30 cellular contexts compared by ENCODE assay signal in genomic region chr4:163515198-163515597, GRCh38. TPM values are rescaled to one million over a fixed set of nuclear protein-coding genes. Genes with fewer than 3 reads are reported as not detected.
"Had no signal": no experiment of that assay in that cellular context is flagged by ENCODE, and none has a peak within 500 bp of the region (broad histone marks: within the 10 kb centered on the region; RNA-seq: fewer than 3 reads in every experiment).

No MANE protein-coding gene starts in this region.

- H3K9me3 Mint-ChIP-seq: activated CD4-positive, alpha-beta memory T cell treated with anti-CD3 and anti-CD28 coated beads, Interleukin-2, amount 10 ng/mL, durations not matched to agents 7 days and 5 days; activated naive CD4-positive, alpha-beta T cell treated with anti-CD3 and anti-CD28 coated beads for 36 hours; activated naive CD4-positive, alpha-beta T cell treated with anti-CD3 and anti-CD28 coated beads, Interleukin-2, amount 50 U/mL, for 72 hours; activated T-cell treated with anti-CD3 and anti-CD28 coated beads, Interleukin-2, amount 50 U/mL, for 24 hours; T-cell had no signal

- H3K4me1 Mint-ChIP-seq: activated CD4-positive, alpha-beta memory T cell treated with anti-CD3 and anti-CD28 coated beads, Interleukin-2, amount 10 ng/mL, durations not matched to agents 7 days and 5 days had no signal

- DNase-seq: activated CD4-positive, alpha-beta memory T cell treated with anti-CD3 and anti-CD28 coated beads, Interleukin-2, amount 10 ng/mL, durations not matched to agents 7 days and 5 days; activated CD4-positive, alpha-beta T cell treated with anti-CD3 and anti-CD28 coated beads for 1 hour; activated CD4-positive, alpha-beta T cell treated with anti-CD3 and anti-CD28 coated beads for 48 hours; activated CD4-positive, CD25-positive, alpha-beta regulatory T cell; activated gamma-delta T cell treated with Interleukin-2 at 50 U/mL for 16 hours; activated naive CD4-positive, alpha-beta T cell treated with anti-CD3 and anti-CD28 coated beads for 36 hours; activated T-cell treated with anti-CD3 and anti-CD28 coated beads, Interleukin-2, amount 50 U/mL, for 24 hours; Kasumi-1; KG1; MG63; MV-4-11; NCI-H1092; NCI-H1436 treated with DMSO at 0.1 percent for 48 hours; NCI-H1694 treated with DMSO at 0.1 percent for 48 hours; NCI-H2029; NCI-H345; NCI-H524 treated with DMSO at 0.1 percent for 48 hours; SHP77; SJCRH30; T-cell; T-helper 2 cell; T-helper 9 cell; WERI-Rb-1 had no signal

- H3K9me3 ChIP-seq: ascending aorta, MG63, SJCRH30 had no signal

- H3K27me3 Mint-ChIP-seq: activated CD4-positive, alpha-beta memory T cell treated with anti-CD3 and anti-CD28 coated beads, Interleukin-2, amount 10 ng/mL, durations not matched to agents 7 days and 5 days; activated T-cell treated with anti-CD3 and anti-CD28 coated beads, Interleukin-2, amount 50 U/mL, for 24 hours; T-cell had no signal

- ATAC-seq: activated naive CD4-positive, alpha-beta T cell treated with anti-CD3 and anti-CD28 coated beads, Interleukin-2, amount 50 U/mL, for 72 hours; Panc1; T-cell had no signal

- H3K4me3 Mint-ChIP-seq: activated CD4-positive, alpha-beta memory T cell treated with anti-CD3 and anti-CD28 coated beads, Interleukin-2, amount 10 ng/mL, durations not matched to agents 7 days and 5 days; activated naive CD4-positive, alpha-beta T cell treated with anti-CD3 and anti-CD28 coated beads for 36 hours; activated T-cell treated with anti-CD3 and anti-CD28 coated beads, Interleukin-2, amount 50 U/mL, for 24 hours; T-cell had no signal

- H3K27ac Mint-ChIP-seq: activated CD4-positive, alpha-beta memory T cell treated with anti-CD3 and anti-CD28 coated beads, Interleukin-2, amount 10 ng/mL, durations not matched to agents 7 days and 5 days; activated naive CD4-positive, alpha-beta T cell treated with anti-CD3 and anti-CD28 coated beads for 36 hours; activated naive CD4-positive, alpha-beta T cell treated with anti-CD3 and anti-CD28 coated beads, Interleukin-2, amount 50 U/mL, for 72 hours; activated T-cell treated with anti-CD3 and anti-CD28 coated beads, Interleukin-2, amount 50 U/mL, for 24 hours; T-cell had no signal

- H3K27ac ChIP-seq: ascending aorta, cardiac muscle cell, SJCRH30, SK-N-MC, WERI-Rb-1 had no signal

RNA-seq across cellular contexts. Expression of gene TKTL2, which starts 41.6 kb away (rescaled TPM):
- total RNA-seq: activated CD4-positive, alpha-beta memory T cell treated with anti-CD3 and anti-CD28 coated beads, Interleukin-2, amount 10 ng/mL, durations not matched to agents 7 days and 5 days; activated naive CD4-positive, alpha-beta T cell treated with anti-CD3 and anti-CD28 coated beads for 36 hours; activated naive CD4-positive, alpha-beta T cell treated with anti-CD3 and anti-CD28 coated beads, Interleukin-2, amount 50 U/mL, for 72 hours; ascending aorta; cardiac muscle cell; NCI-H460; RPMI7951; SJCRH30; T-cell had no signal
